1 cellular context compared by ENCODE assay signal in genomic region chr21:39182484-39183271, GRCh38.
TF ChIP-seq lines count a peak whose summit lies in the region.

No MANE protein-coding gene starts in this region.

TF ChIP-seq in HepG2, 621 proteins besides CTCF, POLR2A, EP300 and RAD21 (continued from another document and continues in another):
- TF ChIP-seq ZHX2 (IDR thresholded peaks at IDR 0.05; ENCODE audit: low read depth) (no peak), ZHX2 (CRISPR knock-in tag; IDR thresholded peaks at IDR 0.05; ENCODE audit: borderline replicate concordance) (no peak; the same call in 1 of the 2 replicates), HNRNPK (IDR thresholded peaks at IDR 0.05; ENCODE audit: low read depth, low read length, poor library complexity, severe bottlenecking) (no peak), STAG1 (CRISPR knock-in tag; IDR thresholded peaks at IDR 0.05) (no peak), ZBTB43 (CRISPR knock-in tag; conservative IDR thresholded peaks at IDR 0.05) (no peak), REL (CRISPR knock-in tag; conservative IDR thresholded peaks at IDR 0.05) (no peak), ZNF607 (CRISPR knock-in tag; IDR thresholded peaks at IDR 0.05; ENCODE audit: borderline replicate concordance) (no peak), ZNF484 (CRISPR knock-in tag; IDR thresholded peaks at IDR 0.05; ENCODE audit: borderline replicate concordance, low read depth) (no peak), ZNF576 (CRISPR knock-in tag; IDR thresholded peaks at IDR 0.05) (no peak), HDAC1 (CRISPR knock-in tag; IDR thresholded peaks at IDR 0.05) (no peak), RXRA (CRISPR knock-in tag; IDR thresholded peaks at IDR 0.05) (0 out of 2 replicates have a peak, but pooled peaks have one; percentile 38), SMAD3 (CRISPR knock-in tag; IDR thresholded peaks at IDR 0.05) (no peak), SKIL (CRISPR knock-in tag; IDR thresholded peaks at IDR 0.05; ENCODE audit: borderline replicate concordance) (no peak), SAFB2 (CRISPR knock-in tag; IDR thresholded peaks at IDR 0.05; ENCODE audit: borderline replicate concordance, low read depth) (no peak), HMGXB4 (CRISPR knock-in tag; IDR thresholded peaks at IDR 0.05; ENCODE audit: borderline replicate concordance in 1 of 2, low read depth in 1 of 2) (no peak), PATZ1 (CRISPR knock-in tag; IDR thresholded peaks at IDR 0.05) (no peak), ZNF770 (CRISPR knock-in tag; IDR thresholded peaks at IDR 0.05) (0 out of 2 replicates have a peak, but pooled peaks have one; percentile 5), ZBTB4 (CRISPR knock-in tag; IDR thresholded peaks at IDR 0.05; ENCODE audit: borderline replicate concordance) (0 out of 2 replicates have a peak, but pooled peaks have one; percentile 5), ZNF468 (CRISPR knock-in tag; IDR thresholded peaks at IDR 0.05) (0 out of 2 replicates have a peak, but pooled peaks have one; percentile 42), ZNF7 (CRISPR knock-in tag; IDR thresholded peaks at IDR 0.05) (no peak), ZNF101 (CRISPR knock-in tag; IDR thresholded peaks at IDR 0.05; ENCODE audit: borderline replicate concordance, low read depth) (no peak), ZNF703 (CRISPR knock-in tag; IDR thresholded peaks at IDR 0.05; ENCODE audit: borderline replicate concordance) (0 out of 2 replicates have a peak, but pooled peaks have one; percentile 80), NR1H2 (CRISPR knock-in tag; IDR thresholded peaks at IDR 0.05; ENCODE audit: borderline replicate concordance, low read depth) (0 out of 2 replicates have a peak, but pooled peaks have one; percentile 3), DNMT1 (CRISPR knock-in tag; IDR thresholded peaks at IDR 0.05) (no peak), ZNF143 (CRISPR knock-in tag; IDR thresholded peaks at IDR 0.05) (no peak), TFAP4 (IDR thresholded peaks at IDR 0.05; ENCODE audit: borderline replicate concordance, low read depth) (no peak), HDAC2 (CRISPR knock-in tag; IDR thresholded peaks at IDR 0.05) (no peak), USF2 (IDR thresholded peaks at IDR 0.05; ENCODE audit: low read depth, low read length) (no peak), USF2 (CRISPR knock-in tag; IDR thresholded peaks at IDR 0.05; ENCODE audit: borderline replicate concordance) (peak; percentile 35; the same call in 1 of the 2 replicates)
